In genomic region chr6:7507600-7507999, GRCh38 we compare ENCODE assay signal across 1 cellular context.
TF ChIP-seq lines count a peak whose summit lies in the region.

No MANE protein-coding gene starts in this region.

TF ChIP-seq in HepG2, 621 proteins besides CTCF, POLR2A, EP300 and RAD21:
- TF ChIP-seq TRAFD1 (CRISPR knock-in tag; IDR thresholded peaks at IDR 0.05; ENCODE audit: borderline replicate concordance): no peak
- TF ChIP-seq ZMAT5 (CRISPR knock-in tag; IDR thresholded peaks at IDR 0.05; ENCODE audit: borderline replicate concordance, low read depth): no peak
- TF ChIP-seq NPAS2 (CRISPR knock-in tag; IDR thresholded peaks at IDR 0.05; ENCODE audit: borderline replicate concordance): no peak
- TF ChIP-seq DNMT1 (CRISPR knock-in tag; IDR thresholded peaks at IDR 0.05): no peak
- TF ChIP-seq HMGXB4 (CRISPR knock-in tag; IDR thresholded peaks at IDR 0.05; ENCODE audit: borderline replicate concordance in 1 of 2, low read depth in 1 of 2): no peak
- TF ChIP-seq STAG1 (CRISPR knock-in tag; IDR thresholded peaks at IDR 0.05): no peak
- 0 out of 2 replicates have a peak, but pooled peaks have one; percentile 26 for TF ChIP-seq RARA (CRISPR knock-in tag; IDR thresholded peaks at IDR 0.05)
- TF ChIP-seq ZNF569 (CRISPR knock-in tag; IDR thresholded peaks at IDR 0.05; ENCODE audit: borderline replicate concordance): no peak
- peak; percentile 86 for TF ChIP-seq ZNF281 (CRISPR knock-in tag; IDR thresholded peaks at IDR 0.05; ENCODE audit: borderline replicate concordance)
- peak; percentile 91 for TF ChIP-seq BCL6 (CRISPR knock-in tag; IDR thresholded peaks at IDR 0.05)
- no peak for TF ChIP-seq PRMT3 (CRISPR knock-in tag; IDR thresholded peaks at IDR 0.05; ENCODE audit: borderline replicate concordance, low read depth)
- no peak for TF ChIP-seq ZNF335 (CRISPR knock-in tag; IDR thresholded peaks at IDR 0.05)
TF ChIP-seq in HepG2: peak in this region for 3.
